ENCODE assay signal across 9 cellular contexts in genomic region chr11:33857924-33858323, GRCh38. TPM values are rescaled to one million over a fixed set of nuclear protein-coding genes. Genes with fewer than 3 reads are reported as not detected.
A peak's percentile ranks its signal among the peaks of the same experiment; 100 is the strongest.
DNase-seq lines count a peak whose midpoint lies in the region; ATAC-seq and TF ChIP-seq lines count a peak whose summit lies in the region.
"Had no signal": no experiment of that assay in that cellular context is flagged by ENCODE, and none has a peak within 500 bp of the region (broad histone marks: within the 10 kb centered on the region; RNA-seq: fewer than 3 reads in every experiment).

No MANE protein-coding gene starts in this region.

- H3K4me1 Mint-ChIP-seq in CD4-positive, alpha-beta memory T cell = no peaks in the 10 kb centered on the region
- no peaks in the 10 kb centered on the region for H3K4me1 Mint-ChIP-seq in activated naive CD8-positive, alpha-beta T cell treated with anti-CD3 and anti-CD28 coated beads for 36 hours

- H3K9me3 Mint-ChIP-seq in CD4-positive, alpha-beta memory T cell = no peaks in the 10 kb centered on the region
- no peaks in the 10 kb centered on the region for H3K9me3 Mint-ChIP-seq in activated naive CD8-positive, alpha-beta T cell treated with anti-CD3 and anti-CD28 coated beads for 36 hours
- H3K9me3 Mint-ChIP-seq: IgD-negative memory B cell had no signal

- POLR2A ChIA-PET in CD4-positive, alpha-beta memory T cell (lab: Charles Lee; ENCODE audit: partially characterized antibody) = interaction anchor here (2.0 kb wide), 1 partner anchor 10 kb away, joined by 5 read pairs; no protein-coding TSS in a partner anchor

- 2 to 6% (median 3%) methylated on average over 11 of the region's 11 CpGs for WGBS in heart left ventricle, 4 donors

- peaks cover 33% of the 10 kb centered on the region in 2 donors for H3K27me3 Mint-ChIP-seq in CD4-positive, alpha-beta memory T cell
- H3K27me3 Mint-ChIP-seq in activated naive CD8-positive, alpha-beta T cell treated with anti-CD3 and anti-CD28 coated beads for 36 hours = peaks cover 52% of the 10 kb centered on the region

- ATAC-seq in GM21717 (IDR thresholded peaks at IDR 0.05; ENCODE audit: unreplicated experiment) (peak; percentile 62), heart left ventricle (peak; percentile 77 to 91 (median 89)), GM18505 (IDR thresholded peaks at IDR 0.05; ENCODE audit: unreplicated experiment) (no peak)

- H3K27me3 ChIP-seq in CD4-positive, alpha-beta memory T cell (ENCODE audit: insufficient read depth, low read length) = peaks cover 8% of the 10 kb centered on the region
- H3K27me3 ChIP-seq in heart left ventricle = peaks cover 0 to 6% (median 0%) of the 10 kb centered on the region in 9 donors

- no peaks in the 10 kb centered on the region for H3K4me1 ChIP-seq in CD4-positive, alpha-beta memory T cell (ENCODE audit: insufficient read depth, low read length)
- peaks cover 0 to 8% (median 0%) of the 10 kb centered on the region in 12 donors for H3K4me1 ChIP-seq in heart left ventricle

- no peak for TF ChIP-seq POLR2A in NB4 (IDR thresholded peaks at IDR 0.05; ENCODE audit: extremely low read depth, insufficient read length)
- TF ChIP-seq POLR2A in heart left ventricle (IDR thresholded peaks at IDR 0.05) = no peak
- TF ChIP-seq POLR2A in GM18505 (IDR thresholded peaks at IDR 0.05; ENCODE audit: borderline replicate concordance, extremely low read depth, insufficient read depth, insufficient read length) = no peak

- TF ChIP-seq CTCF in NB4 (IDR thresholded peaks at IDR 0.05; ENCODE audit: low read depth, low read length) (peak; percentile 90), heart left ventricle (IDR thresholded peaks at IDR 0.05) (peak; percentile 87 to 98 (median 94))

- H3K36me3 Mint-ChIP-seq in CD4-positive, alpha-beta memory T cell = no peaks in the 10 kb centered on the region
- H3K36me3 Mint-ChIP-seq in activated naive CD8-positive, alpha-beta T cell treated with anti-CD3 and anti-CD28 coated beads for 36 hours = no peaks in the 10 kb centered on the region
- H3K36me3 Mint-ChIP-seq: IgD-negative memory B cell had no signal

- H3K27ac ChIP-seq in CD4-positive, alpha-beta memory T cell (ENCODE audit: low read depth, low read length) = no peak overlapping the region
- peak overlapping the region in 1 of 12 donors; percentile 15 for H3K27ac ChIP-seq in heart left ventricle

- intact Hi-C loops in CD4-positive, alpha-beta memory T cell (cut with micrococcal nuclease) = loop anchor here (1.0 to 5.0 kb wide), 4 partner anchors 114 to 635 kb away; no protein-coding TSS in a partner anchor
- intact Hi-C loops in heart left ventricle (cut with DNase I) = loop anchor here (1.0 to 10.0 kb wide), 9 partner anchors 111 to 507 kb away; partner anchors contain the start of gene ABTB2 (in 1 of the 10)

- peak; percentile 47 to 65 (median 54) for DNase-seq in CD4-positive, alpha-beta memory T cell
- DNase-seq in NB4 (ENCODE audit: low read depth) (peak; percentile 85), SKM-1 (lab: John Stamatoyannopoulos, UW; ENCODE audit: unreplicated experiment) (peak; percentile 41), heart left ventricle (peak; percentile 70 to 85 (median 78)), renal cortical epithelial cell (ENCODE audit: low read depth) (peak; percentile 40)
- DNase-seq in activated naive CD8-positive, alpha-beta T cell treated with anti-CD3 and anti-CD28 coated beads for 36 hours = peak; percentile 73

- H3K4me3 ChIP-seq in CD4-positive, alpha-beta memory T cell (ENCODE audit: low read length in 2 of 2) = no peak overlapping the region
- no peak overlapping the region for H3K4me3 ChIP-seq in NB4 (ENCODE audit: low read depth, low read length)
- H3K4me3 ChIP-seq in heart left ventricle = no peak overlapping the region

- no peak overlapping the region for H3K4me3 Mint-ChIP-seq in CD4-positive, alpha-beta memory T cell
- no peak overlapping the region for H3K4me3 Mint-ChIP-seq in activated naive CD8-positive, alpha-beta T cell treated with anti-CD3 and anti-CD28 coated beads for 36 hours
- H3K4me3 Mint-ChIP-seq: IgD-negative memory B cell had no signal

- H3K27ac Mint-ChIP-seq in CD4-positive, alpha-beta memory T cell = no peak overlapping the region
- no peak overlapping the region for H3K27ac Mint-ChIP-seq in activated naive CD8-positive, alpha-beta T cell treated with anti-CD3 and anti-CD28 coated beads for 36 hours
- H3K27ac Mint-ChIP-seq: IgD-negative memory B cell had no signal

- CTCF ChIA-PET in CD4-positive, alpha-beta memory T cell (lab: Charles Lee; ENCODE audit: partially characterized antibody) = interaction anchor here (0.9 to 3.5 kb wide), 11 partner anchors 9 to 643 kb away, joined by 3 to 24 read pairs (median 4); no protein-coding TSS in a partner anchor

- H3K9me3 ChIP-seq in CD4-positive, alpha-beta memory T cell (ENCODE audit: control insufficient read depth in 1 of 2, low read length in 2 of 2) = no peaks in the 10 kb centered on the region
- no peaks in the 10 kb centered on the region for H3K9me3 ChIP-seq in heart left ventricle

- H3K36me3 ChIP-seq in CD4-positive, alpha-beta memory T cell (ENCODE audit: insufficient read depth, low read length) = no peaks in the 10 kb centered on the region
- H3K36me3 ChIP-seq in heart left ventricle = peaks cover 0 to 47% (median 0%) of the 10 kb centered on the region in 9 donors

RNA-seq across cellular contexts. Expression of gene LMO2, which starts 34.0 kb away (rescaled TPM):
- under 1 TPM; 0.47 to 0.58 TPM for total RNA-seq in CD4-positive, alpha-beta memory T cell
- polyA plus RNA-seq in CD4-positive, alpha-beta memory T cell = under 1 TPM in 1 of 2 donors, not detected in 1; 0.16 TPM
- total RNA-seq in activated naive CD8-positive, alpha-beta T cell treated with anti-CD3 and anti-CD28 coated beads for 36 hours = under 1 TPM; 0.14 to 0.21 TPM
- 10 to 100 TPM in 4 of 9 donors, 1 to 10 TPM in 5; 4.5 to 29.6 (median 8.7) TPM for total RNA-seq in heart left ventricle
- polyA plus RNA-seq in heart left ventricle = 1 to 10 TPM; 7.9 to 9.6 TPM
- total RNA-seq in renal cortical epithelial cell = 0.55 and 4.3 TPM in 2 replicates
